21 cellular contexts compared by ENCODE assay signal in the genomic region with DNA sequence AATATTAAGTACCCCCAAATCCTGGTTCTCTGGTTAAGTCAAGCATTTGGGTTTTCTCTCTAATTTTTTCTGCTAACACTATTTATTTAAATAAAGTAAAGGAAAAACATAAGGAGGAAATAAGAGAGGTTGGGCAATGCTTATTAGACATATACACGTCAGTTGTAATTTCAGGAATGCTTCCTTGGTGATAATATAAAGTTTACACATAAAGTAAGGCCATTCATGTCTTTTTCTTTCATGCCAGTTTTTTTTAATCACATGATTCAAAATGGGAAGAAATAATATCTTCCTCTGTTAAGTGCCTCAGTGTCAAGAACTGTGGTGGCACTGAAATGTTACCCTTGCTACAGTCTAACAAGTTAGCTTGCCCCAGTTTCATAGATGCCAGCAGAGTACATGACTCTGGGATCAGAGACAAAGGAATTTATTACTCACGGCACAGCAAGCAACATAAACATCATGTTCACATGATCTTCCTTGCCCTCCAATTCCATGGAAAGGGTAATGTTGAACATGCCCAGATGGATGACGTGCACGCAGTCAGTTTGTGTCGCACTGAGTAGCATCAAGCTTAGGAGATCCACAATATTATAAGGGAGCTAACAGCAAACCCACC.
DNase-seq lines count a peak whose midpoint lies in the region; ATAC-seq and TF ChIP-seq lines count a peak whose summit lies in the region.
"Had no signal": no experiment of that assay in that cellular context is flagged by ENCODE, and none has a peak within 500 bp of the region (broad histone marks: within the 10 kb centered on the region; RNA-seq: fewer than 3 reads in every experiment).

No MANE protein-coding gene starts in this region.

- no peaks in the 10 kb centered on the region for H3K4me1 ChIP-seq in fibroblast of lung (ENCODE audit: control insufficient read depth, extremely low read depth, insufficient read depth, low read length)
- H3K4me1 ChIP-seq: SJCRH30 had no signal

- H3K27me3 ChIP-seq in brain microvascular endothelial cell (replicated peaks) (no peaks in the 10 kb centered on the region), fibroblast of lung (ENCODE audit: control insufficient read depth, insufficient read depth, low read length) (no peaks in the 10 kb centered on the region), MG63 (no peaks in the 10 kb centered on the region)
- H3K27me3 ChIP-seq: SJCRH30 had no signal

- ATAC-seq in HG03457 (IDR thresholded peaks at IDR 0.05; ENCODE audit: unreplicated experiment) = no peak
- ATAC-seq: HCT116 had no signal

- DNase-seq in HCEC 1CT = peak; percentile 73
- peak; percentile 63 for DNase-seq in brain microvascular endothelial cell
- no peak for DNase-seq in fibroblast of lung (ENCODE audit: low read depth in 2 of 2)
- no peak for DNase-seq in MG63
- no peak for DNase-seq in dermis blood vessel endothelial cell
- DNase-seq in kidney tubule cell (ENCODE audit: low spot score) = no peak
- DNase-seq: CD4-positive, CD25-positive, alpha-beta regulatory T cell; COR-L47; DMS 273 treated with DMSO at 0.1 percent for 48 hours; DMS79 treated with DMSO at 0.1 percent for 48 hours; GOT3; Kasumi-1; NCI-H1417; NCI-H187 treated with DMSO at 0.1 percent for 48 hours; NCI-H2107; NCI-H446 treated with DMSO at 0.1 percent for 48 hours; NCI-H526 treated with DMSO at 0.1 percent for 48 hours; OCI-M1; SJCRH30 had no signal

- in situ Hi-C loops in brain microvascular endothelial cell (cut with HindIII; ENCODE audit: low pct_ligation_motif_present, low sequenced_read_pairs) = no loop called here

- H3K27ac ChIP-seq in brain microvascular endothelial cell (peak overlapping the region; percentile 64), fibroblast of lung (ENCODE audit: insufficient read depth, low read length) (no peak overlapping the region)
- H3K27ac ChIP-seq: SJCRH30 had no signal

- H3K36me3 ChIP-seq in brain microvascular endothelial cell (replicated peaks) (no peaks in the 10 kb centered on the region), fibroblast of lung (ENCODE audit: control insufficient read depth, insufficient read depth, low read length) (no peaks in the 10 kb centered on the region), MG63 (no peaks in the 10 kb centered on the region)
- H3K36me3 ChIP-seq: SJCRH30 had no signal

- H3K4me3 ChIP-seq in brain microvascular endothelial cell (ENCODE audit: low read depth, low read length) (no peak overlapping the region), fibroblast of lung (replicated peaks in 1 of 4; ENCODE audit: control extremely low read depth in 1 of 4, insufficient read depth in 1 of 4, low read depth in 3 of 4, low read length in 4 of 4) (no peak overlapping the region), MG63 (no peak overlapping the region)
- H3K4me3 ChIP-seq: SJCRH30 had no signal

- no peaks in the 10 kb centered on the region for H3K79me2 ChIP-seq in fibroblast of lung (ENCODE audit: control insufficient read depth, insufficient read depth, low read length)

- H3K4me2 ChIP-seq in fibroblast of lung (ENCODE audit: extremely low read depth, insufficient read depth, low read length) = no peak overlapping the region

- H2AFZ ChIP-seq in fibroblast of lung (ENCODE audit: low read length) = peak overlapping the region; percentile 12

- no peaks in the 10 kb centered on the region for H3K9me3 ChIP-seq in fibroblast of lung (ENCODE audit: control insufficient read depth, insufficient read depth, low read depth, low read length)
- no peaks in the 10 kb centered on the region for H3K9me3 ChIP-seq in MG63
- H3K9me3 ChIP-seq: SJCRH30 had no signal

- H4K20me1 ChIP-seq in fibroblast of lung (ENCODE audit: control insufficient read depth, extremely low read depth, insufficient read depth, low read length) = no peaks in the 10 kb centered on the region

- no peak overlapping the region for H3K9ac ChIP-seq in fibroblast of lung (ENCODE audit: insufficient read depth, low read length)

- TF ChIP-seq CTCF in brain microvascular endothelial cell (IDR thresholded peaks at IDR 0.05; ENCODE audit: low read depth, low read length, missing control alignments) (no peak), fibroblast of lung (conservative IDR thresholded peaks at IDR 0.05 in 1 of 2, IDR thresholded peaks at IDR 0.05 in 1 of 2; ENCODE audit: low read depth in 1 of 2, low read length in 2 of 2) (no peak)

Comparison
In these comparisons a context has a peak if more than half of its experiments do, and no peak if none do; other contexts are left out.
1. DNase-seq: peak in HCEC 1CT (single experiment) and brain microvascular endothelial cell (single experiment); none in fibroblast of lung (0 of 2), MG63 (single experiment), dermis blood vessel endothelial cell (single experiment) and kidney tubule cell (single experiment).